In the genomic region with DNA sequence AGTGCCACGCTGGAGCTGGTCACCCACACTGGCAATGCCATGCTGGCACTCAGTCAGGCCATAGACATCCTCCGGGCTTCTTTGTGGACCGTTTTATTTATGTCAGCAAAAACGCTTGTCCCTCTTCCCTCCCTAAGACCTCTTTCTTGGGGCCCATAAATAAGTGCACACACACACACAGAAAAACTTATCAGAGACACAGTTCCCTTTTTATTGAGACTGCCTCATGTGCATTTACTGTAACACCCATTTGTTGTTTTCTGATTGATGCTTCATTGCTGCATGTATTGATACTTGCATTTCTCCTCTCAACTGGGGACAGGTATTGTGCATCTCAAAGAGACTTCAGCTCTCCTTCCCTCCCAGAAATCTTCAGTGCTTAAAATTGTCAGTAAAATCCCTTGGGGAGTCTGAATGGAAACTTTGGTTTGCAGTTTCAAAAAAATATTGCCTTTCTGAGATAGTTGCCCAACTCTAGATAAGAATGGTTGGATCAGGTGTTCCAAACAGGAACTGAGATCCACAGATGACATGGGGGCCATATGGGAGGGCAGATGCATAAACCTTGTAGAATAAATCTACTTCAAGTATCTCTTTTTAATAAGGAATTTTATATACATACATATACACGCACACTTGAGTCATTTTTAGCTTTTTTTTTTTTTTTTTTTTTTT, we compare ENCODE assay signal across 1 cellular context.
TF ChIP-seq lines count a peak whose summit lies in the region.

No MANE protein-coding gene starts in this region.

TF ChIP-seq in K562, 482 proteins besides CTCF, POLR2A, EP300 and RAD21:
- TF ChIP-seq ZNF316 (IDR thresholded peaks at IDR 0.05) (peak; percentile 29; the same call in 1 of the 2 replicates), C11orf30 (IDR thresholded peaks at IDR 0.05; ENCODE audit: low read depth) (peak; percentile 16; the same call in 1 of the 2 replicates), TAF9B (IDR thresholded peaks at IDR 0.05; ENCODE audit: partially characterized antibody) (no peak)
TF ChIP-seq in K562: peak in this region for 2.
